In the genomic region with DNA sequence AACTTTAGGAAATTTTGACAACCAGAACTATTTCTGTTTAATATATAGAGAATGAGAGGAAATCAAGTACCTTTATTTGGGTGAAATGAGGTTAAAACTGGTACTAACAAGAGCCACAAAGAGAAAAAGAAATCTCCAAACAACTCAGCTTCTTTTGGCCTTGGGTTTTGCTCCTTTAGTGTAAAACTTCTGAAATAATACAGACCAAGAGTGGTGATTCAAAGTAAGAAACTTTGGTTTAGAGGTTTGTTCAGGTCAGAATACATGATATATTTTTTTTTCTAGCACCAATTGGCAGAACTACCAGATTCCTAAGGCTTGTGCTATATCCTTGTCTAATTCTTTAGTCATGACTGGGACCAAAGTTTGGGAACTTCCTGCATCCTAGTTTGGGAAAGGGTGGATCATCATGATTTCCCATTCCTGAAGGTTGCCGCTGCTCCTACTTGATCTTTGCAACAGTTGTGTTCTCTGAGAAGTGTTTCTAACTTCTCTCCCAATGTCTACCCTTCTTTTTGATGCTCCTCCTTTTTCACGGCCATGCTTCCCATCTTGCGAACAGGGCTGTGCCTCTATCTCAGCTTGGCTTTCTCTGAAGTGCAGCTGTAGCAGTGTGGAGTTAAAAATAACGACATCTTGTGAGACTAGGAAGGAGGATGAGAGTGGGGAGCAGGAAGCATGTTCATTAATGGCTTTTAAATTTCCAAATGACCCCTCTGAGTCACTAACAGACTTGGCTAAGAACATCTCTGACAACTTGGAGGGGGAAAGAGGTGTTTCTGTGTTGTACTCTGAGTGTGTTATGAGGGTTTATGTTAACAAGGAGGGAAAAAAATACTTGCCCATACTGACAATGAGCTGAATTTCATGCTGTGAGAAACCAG, we compare ENCODE assay signal across 18 cellular contexts.
DNase-seq lines count a peak whose midpoint lies in the region; ATAC-seq and TF ChIP-seq lines count a peak whose summit lies in the region.
"Had no signal": no experiment of that assay in that cellular context is flagged by ENCODE, and none has a peak within 500 bp of the region (broad histone marks: within the 10 kb centered on the region; RNA-seq: fewer than 3 reads in every experiment).

No MANE protein-coding gene starts in this region.

- no peak for TF ChIP-seq CTCF in SK-N-SH (IDR thresholded peaks at IDR 0.05)
- TF ChIP-seq CTCF in fibroblast of mammary gland (conservative IDR thresholded peaks at IDR 0.05; ENCODE audit: control insufficient read depth, insufficient read depth, low read depth, low read length): no peak
- no peak for TF ChIP-seq CTCF in vagina (IDR thresholded peaks at IDR 0.05)

- POLR2A ChIA-PET in SK-N-SH (lab: Yijun Ruan, JAX): no interaction called here

- no peaks in the 10 kb centered on the region for H4K20me1 ChIP-seq in SK-N-SH (ENCODE audit: insufficient read depth)
- H4K20me1 ChIP-seq: BLaER1 treated with 17β-estradiol and CSF1 and Interleukin-3, amounts not matched to agents 10 nM and 100 nM had no signal

- H3K36me3 ChIP-seq in SK-N-SH (replicated peaks in 1 of 2; ENCODE audit: control insufficient read depth in 1 of 2, insufficient read depth in 2 of 2, low read length in 1 of 2): no peaks in the 10 kb centered on the region
- no peaks in the 10 kb centered on the region for H3K36me3 ChIP-seq in skeletal muscle satellite cell (ENCODE audit: insufficient read depth, low read length)
- H3K36me3 ChIP-seq in vagina: no peaks in the 10 kb centered on the region
- H3K36me3 ChIP-seq: BLaER1 treated with 17β-estradiol and CSF1 and Interleukin-3, amounts not matched to agents 10 nM and 100 nM; gastroesophageal sphincter; left ventricle myocardium inferior; ovary had no signal

- TF ChIP-seq POLR2A in vagina (IDR thresholded peaks at IDR 0.05): no peak

- ATAC-seq in HG02798 (IDR thresholded peaks at IDR 0.05; ENCODE audit: poor library complexity, unreplicated experiment): no peak
- ATAC-seq in HG03039 (IDR thresholded peaks at IDR 0.05; ENCODE audit: unreplicated experiment): no peak
- ATAC-seq: gastroesophageal sphincter, HepG2 had no signal

- WGBS in SK-N-SH (ENCODE audit: low lambda C conversion rate): 40% methylated on average over 4 of the region's 4 CpGs

- no peak for TF ChIP-seq RAD21 in SK-N-SH (IDR thresholded peaks at IDR 0.05; ENCODE audit: low read length)

- intact Hi-C loops in vagina (cut with DNase I): no loop called here

- H3K9me3 ChIP-seq in SK-N-SH (no peaks in the 10 kb centered on the region), skeletal muscle satellite cell (replicated peaks; ENCODE audit: low read length) (no peaks in the 10 kb centered on the region), vagina (no peaks in the 10 kb centered on the region)
- H3K9me3 ChIP-seq: BLaER1 treated with 17β-estradiol and CSF1 and Interleukin-3, amounts not matched to agents 10 nM and 100 nM; gastroesophageal sphincter; left ventricle myocardium inferior; ovary had no signal

- TF ChIP-seq EP300 in SK-N-SH (IDR thresholded peaks at IDR 0.05; ENCODE audit: borderline replicate concordance in 1 of 2, low read depth in 1 of 2, low read length in 1 of 2): peak in 1 of 2 experiments; percentile 66; a peak in 2 of 4 replicates

- H3F3A ChIP-seq in SK-N-SH (replicated peaks; ENCODE audit: insufficient read depth): peaks cover 48% of the 10 kb centered on the region

- no peaks in the 10 kb centered on the region for H3K79me2 ChIP-seq in SK-N-SH (ENCODE audit: insufficient read depth)

- H3K4me2 ChIP-seq in SK-N-SH (peak overlapping the region; percentile 55), skeletal muscle satellite cell (ENCODE audit: low read length) (peak overlapping the region; percentile 39)
- H3K4me2 ChIP-seq: BLaER1 treated with 17β-estradiol and CSF1 and Interleukin-3, amounts not matched to agents 10 nM and 100 nM had no signal

- CTCF ChIA-PET in SK-N-SH (lab: Yijun Ruan, JAX): interaction anchor here (0.9 kb wide), 1 partner anchor 56 kb away, joined by 3 read pairs; no protein-coding TSS in a partner anchor

- H3K27ac ChIP-seq in SK-N-SH (ENCODE audit: low read depth in 2 of 2, low read length in 1 of 2) (peak overlapping the region; percentile 78 to 94; a peak in 3 of 4 replicates), vagina (no peak overlapping the region)
- H3K27ac ChIP-seq: BLaER1 treated with 17β-estradiol and CSF1 and Interleukin-3, amounts not matched to agents 10 nM and 100 nM; left ventricle myocardium inferior; ovary; RWPE1 had no signal

- H3K4me3 ChIP-seq in SK-N-SH (ENCODE audit: low read depth in 2 of 2, low read length in 1 of 2) (peak overlapping the region in 1 of 2 experiments; percentile 24; a peak in 1 of 4 replicates), fibroblast of mammary gland (ENCODE audit: control insufficient read depth, low read depth, low read length) (no peak overlapping the region), skeletal muscle satellite cell (ENCODE audit: low read length) (peak overlapping the region; percentile 3), vagina (no peak overlapping the region)
- H3K4me3 ChIP-seq: BLaER1 treated with 17β-estradiol and CSF1 and Interleukin-3, amounts not matched to agents 10 nM and 100 nM; gastroesophageal sphincter; left ventricle myocardium inferior; ovary had no signal

- peak overlapping the region; percentile 73 for H2AFZ ChIP-seq in SK-N-SH (ENCODE audit: low read depth)

- peak overlapping the region; percentile 60; the same call in 1 of the 2 replicates for H3K9ac ChIP-seq in SK-N-SH
- peak overlapping the region; percentile 51 for H3K9ac ChIP-seq in skeletal muscle satellite cell (ENCODE audit: low read depth, low read length)
- H3K9ac ChIP-seq: BLaER1 treated with 17β-estradiol and CSF1 and Interleukin-3, amounts not matched to agents 10 nM and 100 nM had no signal

- no peaks in the 10 kb centered on the region for H3K9me2 ChIP-seq in SK-N-SH

- H3K27me3 ChIP-seq in SK-N-SH (ENCODE audit: insufficient read depth) (no peaks in the 10 kb centered on the region), skeletal muscle satellite cell (ENCODE audit: control insufficient read depth, insufficient read depth, low read length) (no peaks in the 10 kb centered on the region), vagina (no peaks in the 10 kb centered on the region)
- H3K27me3 ChIP-seq: BLaER1 treated with 17β-estradiol and CSF1 and Interleukin-3, amounts not matched to agents 10 nM and 100 nM; gastroesophageal sphincter; ovary had no signal

- peak; percentile 82 for DNase-seq in GM04504 (ENCODE audit: low read depth)
- DNase-seq in SK-N-SH: no peak
- peak; percentile 90 for DNase-seq in fibroblast of mammary gland (ENCODE audit: low read depth)
- no peak for DNase-seq in vagina (ENCODE audit: extremely low spot score in 2 of 2)
- no peak for DNase-seq in 8988T
- DNase-seq: activated CD4-positive, alpha-beta T cell treated with anti-CD3 and anti-CD28 coated beads for 48 hours; left ventricle myocardium inferior; NCI-H1694 treated with DMSO at 0.1 percent for 48 hours; ovary; stimulated activated CD4-positive, alpha-beta T cell treated with anti-CD3 and anti-CD28 coated beads, Interleukin-4, amount 100 ng/mL, for 4 hours; SW 1271 had no signal

- peaks cover 0 to 24% of the 10 kb centered on the region in 2 experiments; a peak in 2 of 4 replicates for H3K4me1 ChIP-seq in SK-N-SH (ENCODE audit: control insufficient read depth in 1 of 2, insufficient read depth in 2 of 2, low read depth in 1 of 2, low read length in 1 of 2)
- peaks cover 14% of the 10 kb centered on the region for H3K4me1 ChIP-seq in skeletal muscle satellite cell (ENCODE audit: control insufficient read depth, insufficient read depth, low read length)
- H3K4me1 ChIP-seq in vagina: no peaks in the 10 kb centered on the region

TF ChIP-seq in SK-N-SH, 30 proteins besides CTCF, POLR2A, EP300 and RAD21 (continues in another document):
- TF ChIP-seq CHD2 (IDR thresholded peaks at IDR 0.05; ENCODE audit: low read length, partially characterized antibody): no peak
- no peak for TF ChIP-seq YY1 (IDR thresholded peaks at IDR 0.05; ENCODE audit: low read depth)
- TF ChIP-seq EZH2phosphoT487 (IDR thresholded peaks at IDR 0.05; ENCODE audit: borderline replicate concordance, low read depth): no peak
- peak; percentile 12; the same call in 1 of the 2 replicates for TF ChIP-seq TEAD4 (IDR thresholded peaks at IDR 0.05; ENCODE audit: borderline replicate concordance, insufficient read depth)
- TF ChIP-seq TAF1 (IDR thresholded peaks at IDR 0.05; ENCODE audit: borderline replicate concordance, low read depth, low read length): no peak
- 0 out of 2 replicates have a peak, but pooled peaks have one; percentile 9 for TF ChIP-seq RXRA (IDR thresholded peaks at IDR 0.05; ENCODE audit: borderline replicate concordance, low read depth)
- TF ChIP-seq ZBTB33 (IDR thresholded peaks at IDR 0.05; ENCODE audit: borderline replicate concordance, low read depth): no peak
- TF ChIP-seq FOSL2 (IDR thresholded peaks at IDR 0.05; ENCODE audit: borderline replicate concordance, low read depth): peak; percentile 69
- TF ChIP-seq FOXJ3 (CRISPR knock-in tag; IDR thresholded peaks at IDR 0.05): no peak
- no peak for TF ChIP-seq GABPA (IDR thresholded peaks at IDR 0.05; ENCODE audit: low read depth)
- TF ChIP-seq, protein P1, sequence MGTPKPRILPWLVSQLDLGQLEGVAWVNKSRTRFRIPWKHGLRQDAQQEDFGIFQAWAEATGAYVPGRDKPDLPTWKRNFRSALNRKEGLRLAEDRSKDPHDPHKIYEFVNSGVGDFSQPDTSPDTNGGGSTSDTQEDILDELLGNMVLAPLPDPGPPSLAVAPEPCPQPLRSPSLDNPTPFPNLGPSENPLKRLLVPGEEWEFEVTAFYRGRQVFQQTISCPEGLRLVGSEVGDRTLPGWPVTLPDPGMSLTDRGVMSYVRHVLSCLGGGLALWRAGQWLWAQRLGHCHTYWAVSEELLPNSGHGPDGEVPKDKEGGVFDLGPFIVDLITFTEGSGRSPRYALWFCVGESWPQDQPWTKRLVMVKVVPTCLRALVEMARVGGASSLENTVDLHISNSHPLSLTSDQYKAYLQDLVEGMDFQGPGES (IDR thresholded peaks at IDR 0.05; ENCODE audit: low read depth, low read length): no peak
- no peak for TF ChIP-seq RFX5 (IDR thresholded peaks at IDR 0.05; ENCODE audit: low read length)

Comparison
In these comparisons a context has a peak if more than half of its experiments do, and no peak if none do; other contexts are left out.
1. DNase-seq: peak in GM04504 (single experiment) and fibroblast of mammary gland (single experiment); none in SK-N-SH (single experiment), vagina (0 of 2) and 8988T (single experiment).